8 cellular contexts compared by ENCODE assay signal in genomic region chr9:17810728-17811634, GRCh38.
A peak's percentile ranks its signal among the peaks of the same experiment; 100 is the strongest.
DNase-seq lines count a peak whose midpoint lies in the region; ATAC-seq and TF ChIP-seq lines count a peak whose summit lies in the region.

No MANE protein-coding gene starts in this region.

- in situ Hi-C loops in gastrocnemius medialis (cut with MboI; ENCODE audit: low sequenced_read_pairs in 4 of 4): loop anchor here (5.0 to 25.0 kb wide), 5 partner anchors 99 to 1226 kb away; partner anchors contain the start of genes RRAGA (in 1 of the 4) and SAXO1 (in 1 of the 4)

- H3K27ac ChIP-seq in gastrocnemius medialis: no peak overlapping the region

- intact Hi-C loops in left ventricle myocardium superior (cut with micrococcal nuclease) (loop anchor here (5.0 to 10.0 kb wide), 2 partner anchors 334 to 401 kb away; no protein-coding TSS in a partner anchor), gastrocnemius medialis (cut with DNase I; ENCODE audit: low total_unique reads) (loop anchor here (5.0 kb wide), 1 partner anchor 1216 kb away; no protein-coding TSS in a partner anchor)

- no peak for TF ChIP-seq POLR2A in gastrocnemius medialis (IDR thresholded peaks at IDR 0.05)

- no peaks in the 10 kb centered on the region for H3K4me1 ChIP-seq in gastrocnemius medialis

- H3K4me3 ChIP-seq in gastrocnemius medialis: no peak overlapping the region

- H3K9me3 ChIP-seq in gastrocnemius medialis: no peaks in the 10 kb centered on the region

- H3K9me3 Mint-ChIP-seq in activated T-cell treated with anti-CD3 and anti-CD28 coated beads, Interleukin-2, amount 50 U/mL, for 72 hours: no peaks in the 10 kb centered on the region
- H3K9me3 Mint-ChIP-seq in activated T-cell treated with anti-CD3 and anti-CD28 coated beads, Interleukin-2, amount 50 U/mL, for 4 hours: no peaks in the 10 kb centered on the region

- H3K4me3 Mint-ChIP-seq in activated T-cell treated with anti-CD3 and anti-CD28 coated beads, Interleukin-2, amount 50 U/mL, for 72 hours: no peak overlapping the region
- H3K4me3 Mint-ChIP-seq in activated T-cell treated with anti-CD3 and anti-CD28 coated beads, Interleukin-2, amount 50 U/mL, for 4 hours: no peak overlapping the region

- no peaks in the 10 kb centered on the region for H3K4me1 Mint-ChIP-seq in activated T-cell treated with anti-CD3 and anti-CD28 coated beads, Interleukin-2, amount 50 U/mL, for 72 hours (ENCODE audit: low read depth)
- no peaks in the 10 kb centered on the region for H3K4me1 Mint-ChIP-seq in activated T-cell treated with anti-CD3 and anti-CD28 coated beads, Interleukin-2, amount 50 U/mL, for 4 hours (ENCODE audit: low read depth)

- peak; percentile 29 to 48 for DNase-seq in activated T-cell treated with anti-CD3 and anti-CD28 coated beads, Interleukin-2, amount 50 U/mL, for 72 hours
- no peak for DNase-seq in activated T-cell treated with anti-CD3 and anti-CD28 coated beads, Interleukin-2, amount 50 U/mL, for 4 hours
- peak; percentile 75 for DNase-seq in NCI-H345 (lab: John Stamatoyannopoulos, UW)
- DNase-seq in activated CD8-positive, alpha-beta memory T cell treated with anti-CD3 and anti-CD28 coated beads, Interleukin-2, amount 50 U/mL, for 48 hours: peak; percentile 59
- no peak for DNase-seq in left ventricle myocardium superior
- no peak for DNase-seq in gastrocnemius medialis

- no peaks in the 10 kb centered on the region for H3K36me3 Mint-ChIP-seq in activated T-cell treated with anti-CD3 and anti-CD28 coated beads, Interleukin-2, amount 50 U/mL, for 72 hours (ENCODE audit: insufficient read depth in 2 of 2)
- H3K36me3 Mint-ChIP-seq in activated T-cell treated with anti-CD3 and anti-CD28 coated beads, Interleukin-2, amount 50 U/mL, for 4 hours (ENCODE audit: insufficient read depth): no peaks in the 10 kb centered on the region

- H3K27ac Mint-ChIP-seq in activated T-cell treated with anti-CD3 and anti-CD28 coated beads, Interleukin-2, amount 50 U/mL, for 72 hours: no peak overlapping the region

- TF ChIP-seq CTCF in gastrocnemius medialis (IDR thresholded peaks at IDR 0.05 in 4 of 5, conservative IDR thresholded peaks at IDR 0.05 in 1 of 5): peak; percentile 22 to 63 (median 41)

- H3K27me3 ChIP-seq in gastrocnemius medialis: no peaks in the 10 kb centered on the region

- no peaks in the 10 kb centered on the region for H3K27me3 Mint-ChIP-seq in activated T-cell treated with anti-CD3 and anti-CD28 coated beads, Interleukin-2, amount 50 U/mL, for 72 hours (ENCODE audit: low read depth)
- no peaks in the 10 kb centered on the region for H3K27me3 Mint-ChIP-seq in activated T-cell treated with anti-CD3 and anti-CD28 coated beads, Interleukin-2, amount 50 U/mL, for 4 hours (ENCODE audit: low read depth)

- H3K36me3 ChIP-seq in gastrocnemius medialis: no peaks in the 10 kb centered on the region

- ATAC-seq in activated T-cell treated with anti-CD3 and anti-CD28 coated beads, Interleukin-2, amount 50 U/mL, for 72 hours (replicated peaks in 1 of 2): no peak
- ATAC-seq in activated T-cell treated with anti-CD3 and anti-CD28 coated beads, Interleukin-2, amount 50 U/mL, for 4 hours: no peak
- ATAC-seq in HG03025 (IDR thresholded peaks at IDR 0.05; ENCODE audit: low FRiP score, unreplicated experiment) (peak; percentile 66), left ventricle myocardium superior (peak; percentile 39), gastrocnemius medialis (no peak), GM21825 (IDR thresholded peaks at IDR 0.05; ENCODE audit: unreplicated experiment) (no peak)

Comparison
In these comparisons a context has a peak if more than half of its experiments do, and no peak if none do; other contexts are left out.
1. DNase-seq: peak in activated T-cell treated with anti-CD3 and anti-CD28 coated beads, Interleukin-2, amount 50 U/mL, for 72 hours (2 of 2), NCI-H345 (single experiment) and activated CD8-positive, alpha-beta memory T cell treated with anti-CD3 and anti-CD28 coated beads, Interleukin-2, amount 50 U/mL, for 48 hours (single experiment); none in activated T-cell treated with anti-CD3 and anti-CD28 coated beads, Interleukin-2, amount 50 U/mL, for 4 hours (single experiment), left ventricle myocardium superior (single experiment) and gastrocnemius medialis (0 of 2).
2. ATAC-seq: peak in HG03025 (single experiment) and left ventricle myocardium superior (single experiment); none in activated T-cell treated with anti-CD3 and anti-CD28 coated beads, Interleukin-2, amount 50 U/mL, for 72 hours (0 of 2), activated T-cell treated with anti-CD3 and anti-CD28 coated beads, Interleukin-2, amount 50 U/mL, for 4 hours (0 of 2), gastrocnemius medialis (0 of 2) and GM21825 (single experiment).